ENCODE assay signal across 27 cellular contexts in genomic region chr18:68703326-68703725, GRCh38. TPM values are rescaled to one million over a fixed set of nuclear protein-coding genes. Genes with fewer than 3 reads are reported as not detected.
A peak's percentile ranks its signal among the peaks of the same experiment; 100 is the strongest.
DNase-seq lines count a peak whose midpoint lies in the region; ATAC-seq lines count a peak whose summit lies in the region.
"Had no signal": no experiment of that assay in that cellular context is flagged by ENCODE, and none has a peak within 500 bp of the region (broad histone marks: within the 10 kb centered on the region; RNA-seq: fewer than 3 reads in every experiment).

No MANE protein-coding gene starts in this region.

- H3K27me3 Mint-ChIP-seq in activated naive CD8-positive, alpha-beta T cell treated with anti-CD3 and anti-CD28 coated beads for 36 hours = no peaks in the 10 kb centered on the region
- H3K27me3 Mint-ChIP-seq in activated naive CD8-positive, alpha-beta T cell treated with anti-CD3 and anti-CD28 coated beads, Interleukin-2, amount 50 U/mL, for 24 hours = no peaks in the 10 kb centered on the region
- no peaks in the 10 kb centered on the region for H3K27me3 Mint-ChIP-seq in T-helper 17 cell

- no peak for DNase-seq in activated naive CD8-positive, alpha-beta T cell treated with anti-CD3 and anti-CD28 coated beads for 36 hours
- DNase-seq in activated naive CD8-positive, alpha-beta T cell treated with anti-CD3 and anti-CD28 coated beads, Interleukin-2, amount 50 U/mL, for 24 hours = no peak
- DNase-seq in T-helper 17 cell (no peak), foreskin melanocyte (peak; percentile 42), NCI-H2107 treated with DMSO at 0.1 percent for 48 hours (lab: John Stamatoyannopoulos, UW; ENCODE audit: unreplicated experiment) (no peak)
- DNase-seq in stimulated activated effector memory CD8-positive, alpha-beta T cell treated with anti-CD3 and anti-CD28 coated beads, Interleukin-12 subunit alpha, Interleukin-12 subunit beta, amount 100 ng/mL, for 72 hours (ENCODE audit: low spot score in 2 of 2) = no peak
- DNase-seq: 8988T, Calu3, DMS153, GOT3, HCEC 1CT, Kasumi-1, MV-4-11, NCI-H1105 treated with DMSO at 0.1 percent for 48 hours, NCI-H146, NCI-H1930, NCI-H2107, NCI-H446, NCI-H524 treated with DMSO at 0.1 percent for 48 hours, NCI-H774, Right ventricle myocardium superior, RPMI8226 had no signal

- peak overlapping the region; percentile 56 for H3K27ac Mint-ChIP-seq in activated naive CD8-positive, alpha-beta T cell treated with anti-CD3 and anti-CD28 coated beads for 36 hours
- no peak overlapping the region for H3K27ac Mint-ChIP-seq in activated naive CD8-positive, alpha-beta T cell treated with anti-CD3 and anti-CD28 coated beads, Interleukin-2, amount 50 U/mL, for 24 hours
- peak overlapping the region; percentile 9 for H3K27ac Mint-ChIP-seq in T-helper 17 cell
- H3K27ac Mint-ChIP-seq in stimulated activated effector memory CD8-positive, alpha-beta T cell treated with anti-CD3 and anti-CD28 coated beads, Interleukin-12 subunit alpha, Interleukin-12 subunit beta, amount 100 ng/mL, for 72 hours = peak overlapping the region; percentile 9

- peaks cover 38% of the 10 kb centered on the region for H3K36me3 Mint-ChIP-seq in activated naive CD8-positive, alpha-beta T cell treated with anti-CD3 and anti-CD28 coated beads for 36 hours
- H3K36me3 Mint-ChIP-seq in activated naive CD8-positive, alpha-beta T cell treated with anti-CD3 and anti-CD28 coated beads, Interleukin-2, amount 50 U/mL, for 24 hours (ENCODE audit: low read depth) = peaks cover 60% of the 10 kb centered on the region
- peaks cover 5% of the 10 kb centered on the region for H3K36me3 Mint-ChIP-seq in T-helper 17 cell (ENCODE audit: low read depth)
- peaks cover 96% of the 10 kb centered on the region for H3K36me3 Mint-ChIP-seq in stimulated activated effector memory CD8-positive, alpha-beta T cell treated with anti-CD3 and anti-CD28 coated beads, Interleukin-12 subunit alpha, Interleukin-12 subunit beta, amount 100 ng/mL, for 72 hours

- no peaks in the 10 kb centered on the region for H3K9me3 Mint-ChIP-seq in activated naive CD8-positive, alpha-beta T cell treated with anti-CD3 and anti-CD28 coated beads for 36 hours
- H3K9me3 Mint-ChIP-seq in activated naive CD8-positive, alpha-beta T cell treated with anti-CD3 and anti-CD28 coated beads, Interleukin-2, amount 50 U/mL, for 24 hours = no peaks in the 10 kb centered on the region
- H3K9me3 Mint-ChIP-seq in stimulated activated effector memory CD8-positive, alpha-beta T cell treated with anti-CD3 and anti-CD28 coated beads, Interleukin-12 subunit alpha, Interleukin-12 subunit beta, amount 100 ng/mL, for 72 hours = no peaks in the 10 kb centered on the region

- ATAC-seq in activated naive CD8-positive, alpha-beta T cell treated with anti-CD3 and anti-CD28 coated beads, Interleukin-2, amount 50 U/mL, for 24 hours = no peak
- ATAC-seq in T-helper 17 cell (no peak), HG02870 (IDR thresholded peaks at IDR 0.05; ENCODE audit: unreplicated experiment) (no peak), GM18511 (IDR thresholded peaks at IDR 0.05; ENCODE audit: unreplicated experiment) (no peak)
- ATAC-seq in stimulated activated effector memory CD8-positive, alpha-beta T cell treated with anti-CD3 and anti-CD28 coated beads, Interleukin-12 subunit alpha, Interleukin-12 subunit beta, amount 100 ng/mL, for 72 hours = no peak
- ATAC-seq: HepG2, K562 had no signal

- H3K4me3 Mint-ChIP-seq in activated naive CD8-positive, alpha-beta T cell treated with anti-CD3 and anti-CD28 coated beads for 36 hours = no peak overlapping the region
- no peak overlapping the region for H3K4me3 Mint-ChIP-seq in activated naive CD8-positive, alpha-beta T cell treated with anti-CD3 and anti-CD28 coated beads, Interleukin-2, amount 50 U/mL, for 24 hours
- H3K4me3 Mint-ChIP-seq in T-helper 17 cell = no peak overlapping the region
- no peak overlapping the region for H3K4me3 Mint-ChIP-seq in stimulated activated effector memory CD8-positive, alpha-beta T cell treated with anti-CD3 and anti-CD28 coated beads, Interleukin-12 subunit alpha, Interleukin-12 subunit beta, amount 100 ng/mL, for 72 hours

- H3K9me3 ChIP-seq in T-helper 17 cell (ENCODE audit: control insufficient read depth, low read length, poor library complexity, severe bottlenecking) = no peaks in the 10 kb centered on the region
- H3K9me3 ChIP-seq: SJSA1 had no signal

- H3K4me1 Mint-ChIP-seq in activated naive CD8-positive, alpha-beta T cell treated with anti-CD3 and anti-CD28 coated beads for 36 hours = peaks cover 33% of the 10 kb centered on the region
- H3K4me1 Mint-ChIP-seq in activated naive CD8-positive, alpha-beta T cell treated with anti-CD3 and anti-CD28 coated beads, Interleukin-2, amount 50 U/mL, for 24 hours = peaks cover 33% of the 10 kb centered on the region
- peaks cover 23% of the 10 kb centered on the region for H3K4me1 Mint-ChIP-seq in T-helper 17 cell
- peaks cover 32% of the 10 kb centered on the region for H3K4me1 Mint-ChIP-seq in stimulated activated effector memory CD8-positive, alpha-beta T cell treated with anti-CD3 and anti-CD28 coated beads, Interleukin-12 subunit alpha, Interleukin-12 subunit beta, amount 100 ng/mL, for 72 hours

RNA-seq across cellular contexts. Expression of gene TMX3, which starts 11.6 kb away (rescaled TPM):
- total RNA-seq in activated naive CD8-positive, alpha-beta T cell treated with anti-CD3 and anti-CD28 coated beads for 36 hours = 10 to 100 TPM; 40.8 to 49.8 TPM
- total RNA-seq in T-helper 17 cell = 10 to 100 TPM; 38.4 to 49.5 TPM
